Comparison of ENCODE assay signal across 11 cellular contexts in the genomic region with DNA sequence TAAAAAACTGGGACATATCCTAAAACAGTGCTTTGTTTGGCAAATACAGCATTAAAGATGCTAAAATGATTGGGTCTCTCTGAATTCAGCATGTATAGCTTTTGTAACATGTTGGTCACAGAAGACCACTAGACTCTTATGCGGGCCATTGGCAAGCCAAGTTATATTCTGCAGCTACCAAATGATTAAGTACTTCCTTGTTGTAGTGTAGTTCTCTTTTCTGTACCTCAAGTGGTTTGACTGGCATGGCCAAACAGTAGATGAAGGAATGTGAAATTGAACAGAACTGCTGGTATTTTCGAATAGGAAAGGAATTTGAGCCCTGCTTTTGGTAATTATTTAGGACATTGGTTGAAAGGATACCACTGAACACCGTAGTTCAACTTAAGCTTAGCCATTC.
"Had no signal": no experiment of that assay in that cellular context is flagged by ENCODE, and none has a peak within 500 bp of the region (broad histone marks: within the 10 kb centered on the region; RNA-seq: fewer than 3 reads in every experiment).

No MANE protein-coding gene starts in this region.

- H3K36me3 ChIP-seq: colonic mucosa, tibial nerve had no signal

- H3K27me3 Mint-ChIP-seq: activated CD4-positive, alpha-beta T cell treated with anti-CD3 and anti-CD28 coated beads for 36 hours; activated CD8-positive, alpha-beta T cell treated with anti-CD3 and anti-CD28 coated beads for 36 hours had no signal

- DNase-seq: activated CD4-positive, alpha-beta T cell treated with anti-CD3 and anti-CD28 coated beads for 36 hours; activated CD8-positive, alpha-beta memory T cell treated with anti-CD3 and anti-CD28 coated beads, Interleukin-2, amount 50 U/mL, for 48 hours; activated CD8-positive, alpha-beta T cell treated with anti-CD3 and anti-CD28 coated beads for 36 hours; colonic mucosa; T1000 had no signal

- H3K4me1 ChIP-seq: colonic mucosa, foreskin keratinocyte, tibial nerve had no signal

- H3K4me3 Mint-ChIP-seq: activated CD4-positive, alpha-beta T cell treated with anti-CD3 and anti-CD28 coated beads for 36 hours; activated CD8-positive, alpha-beta T cell treated with anti-CD3 and anti-CD28 coated beads for 36 hours; memory B cell; stimulated activated memory B cell treated with anti-CD40 and anti-IgM and Interleukin-4, amounts not matched to agents 10 μg/mL and 1 μg/mL and 100 μg/mL, for 72 hours had no signal

- H3K27me3 ChIP-seq: colonic mucosa, foreskin keratinocyte had no signal

- H3K9me3 ChIP-seq: colonic mucosa had no signal

- H3K4me3 ChIP-seq: colonic mucosa, skin epidermis, tibial nerve had no signal

- ATAC-seq: activated CD4-positive, alpha-beta T cell treated with anti-CD3 and anti-CD28 coated beads for 36 hours; activated CD8-positive, alpha-beta T cell treated with anti-CD3 and anti-CD28 coated beads for 36 hours; foreskin keratinocyte; stimulated activated memory B cell treated with anti-CD40 and anti-IgM and Interleukin-4, amounts not matched to agents 10 μg/mL and 1 μg/mL and 100 μg/mL, for 72 hours had no signal

- H3K4me1 Mint-ChIP-seq: activated CD4-positive, alpha-beta T cell treated with anti-CD3 and anti-CD28 coated beads for 36 hours; memory B cell; stimulated activated memory B cell treated with anti-CD40 and anti-IgM and Interleukin-4, amounts not matched to agents 10 μg/mL and 1 μg/mL and 100 μg/mL, for 72 hours had no signal

- H3K27ac ChIP-seq: colonic mucosa, foreskin keratinocyte, VCaP had no signal

- H3K27ac Mint-ChIP-seq: activated CD4-positive, alpha-beta T cell treated with anti-CD3 and anti-CD28 coated beads for 36 hours; activated CD8-positive, alpha-beta T cell treated with anti-CD3 and anti-CD28 coated beads for 36 hours; memory B cell; stimulated activated memory B cell treated with anti-CD40 and anti-IgM and Interleukin-4, amounts not matched to agents 10 μg/mL and 1 μg/mL and 100 μg/mL, for 72 hours had no signal

- H3K36me3 Mint-ChIP-seq: memory B cell; stimulated activated memory B cell treated with anti-CD40 and anti-IgM and Interleukin-4, amounts not matched to agents 10 μg/mL and 1 μg/mL and 100 μg/mL, for 72 hours had no signal
